Comparison of ENCODE assay signal across 31 cellular contexts in the genomic region with DNA sequence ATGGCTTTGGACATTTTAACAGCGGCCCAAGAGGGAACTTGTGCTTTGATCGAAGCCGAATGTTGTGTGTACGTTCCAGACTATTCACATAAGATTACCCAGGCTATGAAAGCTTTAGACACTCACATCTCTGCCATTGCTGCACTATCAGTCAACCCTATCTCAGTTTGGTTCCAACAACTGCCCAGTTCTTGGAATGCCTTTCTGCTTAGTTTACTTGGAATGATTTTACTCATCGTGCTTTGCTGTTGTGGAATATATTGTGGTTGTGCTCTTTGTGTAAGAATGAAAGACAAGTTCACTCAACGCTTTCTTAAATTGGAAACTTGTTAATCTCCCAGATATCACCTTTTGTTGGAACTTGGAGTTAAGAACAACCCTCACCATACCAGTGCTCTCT.
"Had no signal": no experiment of that assay in that cellular context is flagged by ENCODE, and none has a peak within 500 bp of the region (broad histone marks: within the 10 kb centered on the region; RNA-seq: fewer than 3 reads in every experiment).

No MANE protein-coding gene starts in this region.

- DNase-seq: activated B cell treated with CpG ODN at 0.5 μM for 24 hours; activated CD4-positive, alpha-beta T cell treated with anti-CD3 and anti-CD28 coated beads for 48 hours; activated CD4-positive, alpha-beta T cell treated with anti-CD3 and anti-CD28 coated beads, Interleukin-2, amount 50 U/mL, for 1 hour; activated CD4-positive, alpha-beta T cell treated with anti-CD3 and anti-CD28 coated beads, Interleukin-2, amount 50 U/mL, for 48 hours; activated CD8-positive, alpha-beta memory T cell treated with anti-CD3 and anti-CD28 coated beads for 24 hours; activated CD8-positive, alpha-beta T cell treated with anti-CD3 and anti-CD28 coated beads for 36 hours; activated effector memory CD4-positive, alpha-beta T cell treated with anti-CD3 and anti-CD28 coated beads, Interleukin-2, amount 50 U/mL, for 16 hours; activated naive CD4-positive, alpha-beta T cell treated with anti-CD3 and anti-CD28 coated beads for 36 hours; activated naive CD8-positive, alpha-beta T cell treated with anti-CD3 and anti-CD28 coated beads for 36 hours; activated naive CD8-positive, alpha-beta T cell treated with anti-CD3 and anti-CD28 coated beads, Interleukin-2, amount 50 U/mL, for 24 hours; activated T-cell treated with anti-CD3 and anti-CD28 coated beads, Interleukin-2, amount 50 U/mL, for 4 hours; anterior cingulate cortex; central memory CD4-positive, alpha-beta T cell; cerebellar nuclear complex; colonic mucosa; dermis blood vessel endothelial cell; effector CD4-positive, alpha-beta T cell; effector memory CD8-positive, alpha-beta T cell; erythroblast; foreskin keratinocyte; gastrocnemius medialis; glutamatergic neuron; heart left ventricle; T-helper 1 cell; T-helper 17 cell; T1000; WERI-Rb-1 had no signal

- H3K4me3 ChIP-seq: cardiac muscle cell, colonic mucosa, esophagus muscularis mucosa, gastrocnemius medialis, heart left ventricle had no signal

- H3K4me1 ChIP-seq: colonic mucosa, esophagus muscularis mucosa, foreskin keratinocyte, gastrocnemius medialis, heart left ventricle had no signal

- H3K27ac ChIP-seq: cardiac muscle cell, colonic mucosa, esophagus muscularis mucosa, foreskin keratinocyte, gastrocnemius medialis, heart left ventricle, WERI-Rb-1 had no signal

- H3K9me3 ChIP-seq: colonic mucosa, esophagus muscularis mucosa, gastrocnemius medialis had no signal

- H3K27me3 ChIP-seq: colonic mucosa, esophagus muscularis mucosa, foreskin keratinocyte, gastrocnemius medialis, heart left ventricle had no signal

- ATAC-seq: activated CD4-positive, CD25-positive, alpha-beta regulatory T cell treated with anti-CD3 and anti-CD28 coated beads, Interleukin-2, amount 50 U/mL, for 24 hours; activated CD8-positive, alpha-beta T cell treated with anti-CD3 and anti-CD28 coated beads for 36 hours; activated naive CD8-positive, alpha-beta T cell treated with anti-CD3 and anti-CD28 coated beads, Interleukin-2, amount 50 U/mL, for 24 hours; activated T-cell treated with anti-CD3 and anti-CD28 coated beads, Interleukin-2, amount 50 U/mL, for 4 hours; activated T-helper 17 cell treated with anti-CD3 and anti-CD28 coated beads, Interleukin-2, amount 50 U/mL, for 72 hours; effector memory CD8-positive, alpha-beta T cell; foreskin keratinocyte; gastrocnemius medialis; heart left ventricle; T-helper 17 cell had no signal

- H3K36me3 ChIP-seq: cardiac muscle cell, colonic mucosa, esophagus muscularis mucosa, gastrocnemius medialis, heart left ventricle, WERI-Rb-1 had no signal
